ENCODE assay signal across 14 cellular contexts in the genomic region with DNA sequence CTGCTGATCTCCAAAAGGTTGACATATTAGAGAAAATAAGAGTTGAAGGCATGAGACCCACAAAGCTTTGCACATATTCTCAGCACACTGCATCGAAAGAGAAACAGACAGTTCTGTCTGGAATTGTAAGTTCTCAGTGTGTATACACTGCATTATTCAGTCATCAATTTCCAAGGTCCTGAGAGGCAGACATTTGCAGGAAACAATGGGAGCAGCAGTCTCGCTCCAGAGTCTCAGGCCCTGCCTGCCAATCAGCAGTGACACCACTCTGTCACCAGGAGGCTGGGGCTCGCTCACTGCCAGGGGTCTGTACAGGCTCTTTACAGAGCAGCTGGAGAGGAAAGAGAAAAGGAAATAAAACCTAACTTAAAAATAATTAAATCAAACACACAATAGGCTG. TPM values are rescaled to one million over a fixed set of nuclear protein-coding genes. Genes with fewer than 3 reads are reported as not detected.
DNase-seq lines count a peak whose midpoint lies in the region; ATAC-seq and TF ChIP-seq lines count a peak whose summit lies in the region.
"Had no signal": no experiment of that assay in that cellular context is flagged by ENCODE, and none has a peak within 500 bp of the region (broad histone marks: within the 10 kb centered on the region; RNA-seq: fewer than 3 reads in every experiment).

No MANE protein-coding gene starts in this region.

- no peaks in the 10 kb centered on the region; the same call in 2 of the 3 replicates for H3K36me3 Mint-ChIP-seq in GM23338 (ENCODE audit: low read depth)
- H3K36me3 Mint-ChIP-seq in neural crest cell (ENCODE audit: low read depth): no peaks in the 10 kb centered on the region

- TF ChIP-seq CTCF in GM23338 (conservative IDR thresholded peaks at IDR 0.05; ENCODE audit: low read depth in 2 of 2): peak in 1 of 2 experiments; percentile 35
- TF ChIP-seq CTCF in neural crest cell (conservative IDR thresholded peaks at IDR 0.05): no peak

- no peaks in the 10 kb centered on the region for H3K36me3 ChIP-seq in GM23338 (ENCODE audit: insufficient read depth)
- H3K36me3 ChIP-seq: gastroesophageal sphincter, upper lobe of right lung had no signal

- no peaks in the 10 kb centered on the region for H3F3A ChIP-seq in GM23338 (replicated peaks; ENCODE audit: low read depth)

- H3K4me3 Mint-ChIP-seq in GM23338: no peak overlapping the region
- no peak overlapping the region for H3K4me3 Mint-ChIP-seq in neural crest cell
- H3K4me3 Mint-ChIP-seq: activated T-cell treated with anti-CD3 and anti-CD28 coated beads, Interleukin-2, amount 50 U/mL, for 4 hours had no signal

- H3K4me1 Mint-ChIP-seq in GM23338 (peaks cover 17% of the 10 kb centered on the region), neural crest cell (peaks cover 30% of the 10 kb centered on the region)

- no peak overlapping the region for H2AFZ ChIP-seq in GM23338

- H3K79me2 ChIP-seq in GM23338 (replicated peaks; ENCODE audit: insufficient read depth): peaks cover 35% of the 10 kb centered on the region

- peak; percentile 64 for DNase-seq in GM23338 (ENCODE audit: low spot score)
- DNase-seq in NCI-H2171 treated with DMSO at 0.1 percent for 48 hours (lab: John Stamatoyannopoulos, UW): peak; percentile 13
- DNase-seq in ecto neural progenitor cell (ENCODE audit: low spot score): peak; percentile 63
- DNase-seq in neural crest cell (ENCODE audit: low read depth, low spot score): peak; percentile 52
- DNase-seq in RKO (ENCODE audit: low spot score): no peak
- no peak for DNase-seq in cortex of kidney (lab: John Stamatoyannopoulos, UW)
- DNase-seq: activated T-cell treated with anti-CD3 and anti-CD28 coated beads, Interleukin-2, amount 50 U/mL, for 4 hours; cerebellar nuclear complex; DMS53; upper lobe of right lung had no signal

- H3K27ac Mint-ChIP-seq in GM23338: no peak overlapping the region
- no peak overlapping the region for H3K27ac Mint-ChIP-seq in neural crest cell (ENCODE audit: unreplicated experiment)

- H3K4me2 ChIP-seq in GM23338: no peak overlapping the region

- no peaks in the 10 kb centered on the region for H3K9me3 Mint-ChIP-seq in GM23338
- H3K9me3 Mint-ChIP-seq in neural crest cell: no peaks in the 10 kb centered on the region
- H3K9me3 Mint-ChIP-seq: activated T-cell treated with anti-CD3 and anti-CD28 coated beads, Interleukin-2, amount 50 U/mL, for 4 hours had no signal

- no peak overlapping the region for H3K27ac ChIP-seq in GM23338 (ENCODE audit: low read depth)
- H3K27ac ChIP-seq: neutrophil, upper lobe of right lung had no signal

- H3K9me2 ChIP-seq in GM23338 (ENCODE audit: insufficient read depth): no peaks in the 10 kb centered on the region

- ATAC-seq in GM23338 (peak; percentile 96), GM21360 (IDR thresholded peaks at IDR 0.05; ENCODE audit: unreplicated experiment) (no peak), HG03442 (IDR thresholded peaks at IDR 0.05; ENCODE audit: unreplicated experiment) (no peak)
- ATAC-seq: activated T-cell treated with anti-CD3 and anti-CD28 coated beads, Interleukin-2, amount 50 U/mL, for 4 hours; gastroesophageal sphincter; upper lobe of right lung had no signal

- H3K4me3 ChIP-seq in GM23338: no peak overlapping the region
- H3K4me3 ChIP-seq: gastroesophageal sphincter, upper lobe of right lung had no signal

- H3K27me3 Mint-ChIP-seq in GM23338 (ENCODE audit: insufficient read depth, low read depth, poor library complexity) (no peaks in the 10 kb centered on the region), neural crest cell (ENCODE audit: low read depth) (no peaks in the 10 kb centered on the region)

- 0 out of 2 replicates have a peak, but pooled peaks cover 6% of the 10 kb centered on the region for H3K4me1 ChIP-seq in GM23338 (ENCODE audit: insufficient read depth)
- H3K4me1 ChIP-seq: upper lobe of right lung had no signal

- no peaks in the 10 kb centered on the region for H3K27me3 ChIP-seq in GM23338 (ENCODE audit: insufficient read depth)
- H3K27me3 ChIP-seq: gastroesophageal sphincter, neutrophil, upper lobe of right lung had no signal

- no peaks in the 10 kb centered on the region; the same call in 1 of the 2 replicates for H4K20me1 ChIP-seq in GM23338 (replicated peaks; ENCODE audit: insufficient read depth)

TF ChIP-seq in GM23338, 12 proteins besides CTCF, POLR2A, EP300 and RAD21 (continues in another document):
- TF ChIP-seq ZNF331 (CRISPR knock-in tag; IDR thresholded peaks at IDR 0.05; ENCODE audit: low read depth): no peak
- TF ChIP-seq ZNF462 (CRISPR knock-in tag; IDR thresholded peaks at IDR 0.05): no peak
- TF ChIP-seq NANOG (IDR thresholded peaks at IDR 0.05; ENCODE audit: borderline replicate concordance): no peak
- TF ChIP-seq STAT1 (IDR thresholded peaks at IDR 0.05; ENCODE audit: unreplicated experiment): no peak
- TF ChIP-seq JUNB (IDR thresholded peaks at IDR 0.05; ENCODE audit: unreplicated experiment): no peak
- no peak for TF ChIP-seq EZH2 (IDR thresholded peaks at IDR 0.05; ENCODE audit: low read depth, unreplicated experiment)
- TF ChIP-seq EZH2phosphoT487 (IDR thresholded peaks at IDR 0.05; ENCODE audit: unreplicated experiment): no peak

RNA-seq across cellular contexts. Expression of gene JAZF1, which starts 36.3 kb away (rescaled TPM):
- total RNA-seq in GM23338 (2014; rRNA removed; shearing (Covaris generic)): 21.4 and 22.2 TPM in 2 replicates
- polyA plus RNA-seq in GM23338 (2016; fragmentation: Nextera tagmentation; extraction: Ambion mirVana): 10.8 and 12.2 TPM in 2 replicates
- 3.1 and 3.6 TPM in 2 replicates for total RNA-seq in neural crest cell

Comparison
In these comparisons a context has a peak if more than half of its experiments do, and no peak if none do; other contexts are left out.
1. DNase-seq: peak in GM23338 (single experiment), NCI-H2171 treated with DMSO at 0.1 percent for 48 hours (single experiment), ecto neural progenitor cell (single experiment) and neural crest cell (single experiment); none in RKO (single experiment) and cortex of kidney (single experiment).